Comparison of ENCODE assay signal across 19 cellular contexts in the genomic region with DNA sequence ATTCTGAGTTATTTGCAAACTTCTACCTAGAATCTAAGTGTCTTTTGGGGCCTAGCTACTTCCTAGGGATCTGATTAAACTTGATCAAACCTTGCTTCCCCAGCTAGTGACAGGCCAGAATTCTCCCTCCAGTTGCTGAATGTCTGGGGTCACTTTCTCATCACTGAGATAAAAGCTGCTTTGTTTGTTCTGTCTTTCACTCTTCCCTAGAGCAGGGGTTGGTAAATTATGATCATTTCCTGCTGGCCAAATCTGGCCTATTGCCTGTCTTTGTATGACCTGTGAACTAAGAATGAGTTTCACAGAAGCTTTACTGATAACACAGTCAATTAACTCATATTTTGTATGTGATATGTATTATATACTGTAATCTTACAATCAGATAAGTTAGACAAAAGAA.
A peak's percentile ranks its signal among the peaks of the same experiment; 100 is the strongest.
DNase-seq lines count a peak whose midpoint lies in the region; ATAC-seq and TF ChIP-seq lines count a peak whose summit lies in the region.
"Had no signal": no experiment of that assay in that cellular context is flagged by ENCODE, and none has a peak within 500 bp of the region (broad histone marks: within the 10 kb centered on the region; RNA-seq: fewer than 3 reads in every experiment).

No MANE protein-coding gene starts in this region.

- H3K9me3 Mint-ChIP-seq in MCF 10A (ENCODE audit: unreplicated experiment) (no peaks in the 10 kb centered on the region), type B pancreatic cell (no peaks in the 10 kb centered on the region)
- H3K9me3 Mint-ChIP-seq: CD4-positive, alpha-beta memory T cell had no signal

- H3K36me3 Mint-ChIP-seq in MCF 10A (ENCODE audit: insufficient read depth, unreplicated experiment) (no peaks in the 10 kb centered on the region), type B pancreatic cell (no peaks in the 10 kb centered on the region)
- H3K36me3 Mint-ChIP-seq: CD4-positive, alpha-beta memory T cell had no signal

- DNase-seq in breast epithelium (ENCODE audit: low spot score in 2 of 2), result no peak
- DNase-seq in MCF 10A (ENCODE audit: unreplicated experiment), result no peak
- peak; percentile 10 for DNase-seq in choroid plexus epithelial cell (ENCODE audit: low read depth)
- DNase-seq in type B pancreatic cell (ENCODE audit: extremely low spot score, unreplicated experiment), result no peak
- DNase-seq in NCI-H526 treated with DMSO at 0.1 percent for 48 hours (lab: John Stamatoyannopoulos, UW), result no peak
- no peak for DNase-seq in GM19238 (ENCODE audit: insufficient read length, low spot score)
- DNase-seq: CD4-positive, alpha-beta memory T cell; DMS79; IMR-90; Karpas-422; MM.1S; NCI-H1092 treated with DMSO at 0.1 percent for 48 hours; NCI-H2081 treated with DMSO at 0.1 percent for 48 hours; NCI-H2227 treated with DMSO at 0.1 percent for 48 hours; NCI-H524 treated with DMSO at 0.1 percent for 48 hours; SK-N-SH had no signal

- H3K4me3 ChIP-seq in breast epithelium (no peak overlapping the region), choroid plexus epithelial cell (ENCODE audit: low read depth, low read length) (no peak overlapping the region), mesodermal cell (ENCODE audit: extremely low read depth, insufficient read depth, low read length, poor library complexity, severe bottlenecking) (no peak overlapping the region)

- no TSS peak for BruUV-seq in MCF 10A (replicated peaks; lab: Mats Ljungman, UMichigan)

- TF ChIP-seq CTCF in breast epithelium (IDR thresholded peaks at IDR 0.05) (no peak), MCF 10A (IDR thresholded peaks at IDR 0.05; ENCODE audit: unreplicated experiment) (no peak), choroid plexus epithelial cell (conservative IDR thresholded peaks at IDR 0.05; ENCODE audit: low read depth, low read length) (no peak), type B pancreatic cell (conservative IDR thresholded peaks at IDR 0.05) (no peak)

- H3K36me3 ChIP-seq in breast epithelium, result no peaks in the 10 kb centered on the region
- H3K36me3 ChIP-seq in mesodermal cell (ENCODE audit: control insufficient read depth, insufficient read depth, low read length), result no peaks in the 10 kb centered on the region

- no peak for ATAC-seq in GM18873 (IDR thresholded peaks at IDR 0.05; ENCODE audit: low FRiP score, unreplicated experiment)
- ATAC-seq: Right ventricle myocardium inferior had no signal

- intact Hi-C loops in breast epithelium (cut with DNase I; ENCODE audit: low total_unique reads), result no loop called here
- intact Hi-C loops in MCF 10A (cut with micrococcal nuclease), result no loop called here

- POLR2A ChIA-PET in MCF 10A (lab: Yijun Ruan, JAX), result no interaction called here

- H3K4me1 ChIP-seq in breast epithelium (peaks cover 6 to 8% of the 10 kb centered on the region in 2 donors), mesodermal cell (ENCODE audit: control insufficient read depth, insufficient read depth, low read length, poor library complexity, severe bottlenecking) (peaks cover 4% of the 10 kb centered on the region)

- H3K27me3 ChIP-seq in breast epithelium, result no peaks in the 10 kb centered on the region

- H3K9me3 ChIP-seq in breast epithelium, result no peaks in the 10 kb centered on the region
- no peaks in the 10 kb centered on the region for H3K9me3 ChIP-seq in mesodermal cell (ENCODE audit: control insufficient read depth, low read length)
- H3K9me3 ChIP-seq: SK-N-SH had no signal

- H3K4me3 Mint-ChIP-seq in MCF 10A (ENCODE audit: unreplicated experiment) (no peak overlapping the region), type B pancreatic cell (no peak overlapping the region)
- H3K4me3 Mint-ChIP-seq: CD4-positive, alpha-beta memory T cell had no signal

- TF ChIP-seq POLR2A in breast epithelium (IDR thresholded peaks at IDR 0.05), result no peak

- H3K27ac ChIP-seq in breast epithelium, result peak overlapping the region; percentile 9 to 50
- peak overlapping the region; percentile 24 for H3K27ac ChIP-seq in mesodermal cell (ENCODE audit: low read depth, low read length, severe bottlenecking)

- H3K27me3 Mint-ChIP-seq in MCF 10A (ENCODE audit: insufficient read depth, unreplicated experiment) (no peaks in the 10 kb centered on the region), type B pancreatic cell (no peaks in the 10 kb centered on the region)
- H3K27me3 Mint-ChIP-seq: CD4-positive, alpha-beta memory T cell had no signal

- H3K27ac Mint-ChIP-seq in MCF 10A (ENCODE audit: low read depth, unreplicated experiment) (no peak overlapping the region), type B pancreatic cell (peak overlapping the region; percentile 32)
- H3K27ac Mint-ChIP-seq: CD4-positive, alpha-beta memory T cell had no signal

- peaks cover 18% of the 10 kb centered on the region for H3K4me1 Mint-ChIP-seq in MCF 10A (ENCODE audit: insufficient read depth, unreplicated experiment)
- peaks cover 26% of the 10 kb centered on the region for H3K4me1 Mint-ChIP-seq in type B pancreatic cell (ENCODE audit: unreplicated experiment)
- H3K4me1 Mint-ChIP-seq: CD4-positive, alpha-beta memory T cell had no signal

- CTCF ChIA-PET in MCF 10A (lab: Yijun Ruan, JAX), result interaction anchor here (1.6 to 6.0 kb wide), 3 partner anchors 11 to 110 kb away, joined by 8 to 97 read pairs (median 15); no protein-coding TSS in a partner anchor
